In genomic region chr15:63121382-63122001, GRCh38 we compare ENCODE assay signal across 8 cellular contexts. TPM values are rescaled to one million over a fixed set of nuclear protein-coding genes. Genes with fewer than 3 reads are reported as not detected.
A peak's percentile ranks its signal among the peaks of the same experiment; 100 is the strongest.
DNase-seq lines count a peak whose midpoint lies in the region; TF ChIP-seq lines count a peak whose summit lies in the region.

LACTB (plus strand) TSS chr15:63121861; CDS start chr15:63121872, 11 bp downstream.

- peak within 1 kb of the TSS; percentile 93 for H3K4me3 Mint-ChIP-seq in neural progenitor cell

- no peaks in the 10 kb centered on the region for H3K79me2 ChIP-seq in neural progenitor cell (ENCODE audit: low read depth)

- peaks cover 14% of the 10 kb centered on the region for H3F3A ChIP-seq in neural progenitor cell (ENCODE audit: low read depth)

- no peaks in the 10 kb centered on the region for H4K20me1 ChIP-seq in neural progenitor cell (ENCODE audit: low read depth)

- H3K27me3 ChIP-seq in neural progenitor cell, result no peaks in the 10 kb centered on the region

- peaks cover 4% of the 10 kb centered on the region for H3K27me3 Mint-ChIP-seq in neural progenitor cell (ENCODE audit: insufficient read depth, low read depth)

- peaks cover 16% of the 10 kb centered on the region for H3K4me1 Mint-ChIP-seq in neural progenitor cell

- H3K27ac ChIP-seq in neural progenitor cell, result no peak within 1 kb of the TSS

- peaks cover 5% of the 10 kb centered on the region for H3K36me3 Mint-ChIP-seq in neural progenitor cell

- peaks cover 6% of the 10 kb centered on the region for H3K9me3 Mint-ChIP-seq in neural progenitor cell

- H3K4me1 ChIP-seq in neural progenitor cell, result peaks cover 5% of the 10 kb centered on the region

- no peaks in the 10 kb centered on the region for H3K36me3 ChIP-seq in neural progenitor cell

- DNase-seq in ELF-1 (ENCODE audit: low read depth, low spot score) (peak; percentile 81), GOT3 (lab: John Stamatoyannopoulos, UW) (peak; percentile 46), LoVo (ENCODE audit: low spot score) (peak; percentile 95), SK-N-DZ (ENCODE audit: low spot score) (peak; percentile 85), foreskin melanocyte (peak; percentile 82), neural progenitor cell (ENCODE audit: low spot score) (peak; percentile 95), stromal cell of bone marrow (ENCODE audit: low read depth) (peak; percentile 80)
- DNase-seq in activated naive CD4-positive, alpha-beta T cell treated with Interleukin-2 at 50 U/mL for 16 hours, result peak; percentile 82

- H3K9ac ChIP-seq in neural progenitor cell, result no peak within 1 kb of the TSS

- H3K9me3 ChIP-seq in neural progenitor cell (ENCODE audit: low read depth), result no peaks in the 10 kb centered on the region

- peak within 1 kb of the TSS; percentile 100 for H2AFZ ChIP-seq in neural progenitor cell (replicated peaks)

- H3K4me2 ChIP-seq in neural progenitor cell, result peak within 1 kb of the TSS; percentile 90

- H3K4me3 ChIP-seq in neural progenitor cell, result peak within 1 kb of the TSS; percentile 86

- no peak for TF ChIP-seq CTCF in neural progenitor cell (IDR thresholded peaks at IDR 0.05)

- peak within 1 kb of the TSS; percentile 28 for H3K27ac Mint-ChIP-seq in neural progenitor cell

RNA-seq across cellular contexts. Expression of gene LACTB, which starts in this region (rescaled TPM):
- polyA plus RNA-seq in SK-N-DZ (2014; cell fraction: cytosol; rRNA removed), result 6.7 and 9.9 TPM in 2 replicates
- polyA plus RNA-seq in SK-N-DZ (2014; cell fraction: nucleus; rRNA removed), result 7.7 and 17.2 TPM in 2 replicates
- 3.6 and 4.4 TPM in 2 replicates for total RNA-seq in neural progenitor cell (ENCODE audit: low replicate concordance)
